Comparison of ENCODE assay signal across 1 cellular context in the genomic region with DNA sequence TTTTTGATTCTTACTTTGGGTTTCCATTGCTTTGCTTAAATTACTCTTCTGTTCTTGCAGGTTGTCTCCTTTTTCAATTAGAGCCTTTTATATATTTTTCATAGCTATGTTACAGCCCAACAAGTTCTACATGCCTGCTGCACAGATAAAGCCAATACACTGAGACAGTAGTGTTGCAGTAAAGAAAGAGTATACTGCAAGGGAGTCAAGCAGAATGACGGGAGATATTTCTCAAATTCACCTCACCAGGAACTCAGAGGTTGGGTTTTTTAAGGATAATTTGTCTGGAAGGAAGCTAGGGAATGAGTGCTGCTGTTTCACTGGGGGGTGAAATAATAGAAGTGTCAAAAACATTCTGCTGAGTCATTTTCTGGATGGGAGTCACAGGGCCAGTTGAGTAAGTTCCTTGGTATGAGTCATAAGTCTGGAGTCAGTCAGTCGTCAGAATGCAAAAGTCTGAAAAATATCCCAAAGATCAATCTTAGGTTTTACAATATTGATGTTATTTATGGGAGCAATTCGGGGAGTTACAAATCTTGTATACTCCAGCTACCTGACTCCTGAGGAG.
A peak's percentile ranks its signal among the peaks of the same experiment; 100 is the strongest.
TF ChIP-seq lines count a peak whose summit lies in the region.

No MANE protein-coding gene starts in this region.

TF ChIP-seq in K562, 482 proteins besides CTCF, POLR2A, EP300 and RAD21 (continued from another document and continues in another):
- TF ChIP-seq, protein P1, sequence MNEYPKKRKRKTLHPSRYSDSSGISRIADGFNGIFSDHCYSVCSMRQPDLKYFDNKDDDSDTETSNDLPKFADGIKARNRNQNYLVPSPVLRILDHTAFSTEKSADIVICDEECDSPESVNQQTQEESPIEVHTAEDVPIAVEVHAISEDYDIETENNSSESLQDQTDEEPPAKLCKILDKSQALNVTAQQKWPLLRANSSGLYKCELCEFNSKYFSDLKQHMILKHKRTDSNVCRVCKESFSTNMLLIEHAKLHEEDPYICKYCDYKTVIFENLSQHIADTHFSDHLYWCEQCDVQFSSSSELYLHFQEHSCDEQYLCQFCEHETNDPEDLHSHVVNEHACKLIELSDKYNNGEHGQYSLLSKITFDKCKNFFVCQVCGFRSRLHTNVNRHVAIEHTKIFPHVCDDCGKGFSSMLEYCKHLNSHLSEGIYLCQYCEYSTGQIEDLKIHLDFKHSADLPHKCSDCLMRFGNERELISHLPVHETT (CRISPR knock-in tag; conservative IDR thresholded peaks at IDR 0.05 in 1 of 2, IDR thresholded peaks at IDR 0.05 in 1 of 2) = no peak
- TF ChIP-seq, protein P2, sequence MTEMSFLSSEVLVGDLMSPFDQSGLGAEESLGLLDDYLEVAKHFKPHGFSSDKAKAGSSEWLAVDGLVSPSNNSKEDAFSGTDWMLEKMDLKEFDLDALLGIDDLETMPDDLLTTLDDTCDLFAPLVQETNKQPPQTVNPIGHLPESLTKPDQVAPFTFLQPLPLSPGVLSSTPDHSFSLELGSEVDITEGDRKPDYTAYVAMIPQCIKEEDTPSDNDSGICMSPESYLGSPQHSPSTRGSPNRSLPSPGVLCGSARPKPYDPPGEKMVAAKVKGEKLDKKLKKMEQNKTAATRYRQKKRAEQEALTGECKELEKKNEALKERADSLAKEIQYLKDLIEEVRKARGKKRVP (CRISPR knock-in tag; IDR thresholded peaks at IDR 0.05) = no peak
- TF ChIP-seq, protein P3, sequence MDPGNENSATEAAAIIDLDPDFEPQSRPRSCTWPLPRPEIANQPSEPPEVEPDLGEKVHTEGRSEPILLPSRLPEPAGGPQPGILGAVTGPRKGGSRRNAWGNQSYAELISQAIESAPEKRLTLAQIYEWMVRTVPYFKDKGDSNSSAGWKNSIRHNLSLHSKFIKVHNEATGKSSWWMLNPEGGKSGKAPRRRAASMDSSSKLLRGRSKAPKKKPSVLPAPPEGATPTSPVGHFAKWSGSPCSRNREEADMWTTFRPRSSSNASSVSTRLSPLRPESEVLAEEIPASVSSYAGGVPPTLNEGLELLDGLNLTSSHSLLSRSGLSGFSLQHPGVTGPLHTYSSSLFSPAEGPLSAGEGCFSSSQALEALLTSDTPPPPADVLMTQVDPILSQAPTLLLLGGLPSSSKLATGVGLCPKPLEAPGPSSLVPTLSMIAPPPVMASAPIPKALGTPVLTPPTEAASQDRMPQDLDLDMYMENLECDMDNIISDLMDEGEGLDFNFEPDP (CRISPR knock-in tag; IDR thresholded peaks at IDR 0.05) = no peak
- TF ChIP-seq TAF15 (IDR thresholded peaks at IDR 0.05; ENCODE audit: low read depth, low read length) = no peak
- TF ChIP-seq DMBX1 (CRISPR knock-in tag; IDR thresholded peaks at IDR 0.05; ENCODE audit: borderline replicate concordance) = no peak
- TF ChIP-seq KLF6 (CRISPR knock-in tag; IDR thresholded peaks at IDR 0.05; ENCODE audit: borderline replicate concordance) = no peak
- TF ChIP-seq MCM3 (IDR thresholded peaks at IDR 0.05) = no peak
- no peak for TF ChIP-seq HMG20A (CRISPR knock-in tag; conservative IDR thresholded peaks at IDR 0.05)
- TF ChIP-seq, protein P4, sequence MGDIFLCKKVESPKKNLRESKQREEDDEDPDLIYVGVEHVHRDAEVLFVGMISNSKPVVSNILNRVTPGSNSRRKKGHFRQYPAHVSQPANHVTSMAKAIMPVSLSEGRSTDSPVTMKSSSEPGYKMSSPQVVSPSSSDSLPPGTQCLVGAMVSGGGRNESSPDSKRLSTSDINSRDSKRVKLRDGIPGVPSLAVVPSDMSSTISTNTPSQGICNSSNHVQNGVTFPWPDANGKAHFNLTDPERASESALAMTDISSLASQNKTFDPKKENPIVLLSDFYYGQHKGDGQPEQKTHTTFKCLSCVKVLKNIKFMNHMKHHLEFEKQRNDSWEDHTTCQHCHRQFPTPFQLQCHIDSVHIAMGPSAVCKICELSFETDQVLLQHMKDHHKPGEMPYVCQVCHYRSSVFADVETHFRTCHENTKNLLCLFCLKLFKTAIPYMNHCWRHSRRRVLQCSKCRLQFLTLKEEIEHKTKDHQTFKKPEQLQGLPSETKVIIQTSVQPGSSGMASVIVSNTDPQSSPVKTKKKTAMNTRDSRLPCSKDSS (IDR thresholded peaks at IDR 0.05; ENCODE audit: low read depth, partially characterized antibody) = peak; percentile 93
- TF ChIP-seq ZNF699 (CRISPR knock-in tag; IDR thresholded peaks at IDR 0.05; ENCODE audit: insufficient replicate concordance) = no peak
- TF ChIP-seq NELFE (IDR thresholded peaks at IDR 0.05; ENCODE audit: insufficient read depth, insufficient read length) = no peak
- TF ChIP-seq, protein P5, sequence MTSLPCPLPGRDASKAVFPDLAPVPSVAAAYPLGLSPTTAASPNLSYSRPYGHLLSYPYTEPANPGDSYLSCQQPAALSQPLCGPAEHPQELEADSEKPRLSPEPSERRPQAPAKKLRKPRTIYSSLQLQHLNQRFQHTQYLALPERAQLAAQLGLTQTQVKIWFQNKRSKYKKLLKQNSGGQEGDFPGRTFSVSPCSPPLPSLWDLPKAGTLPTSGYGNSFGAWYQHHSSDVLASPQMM (CRISPR knock-in tag; IDR thresholded peaks at IDR 0.05) = no peak
- TF ChIP-seq SREBF1 (IDR thresholded peaks at IDR 0.05; ENCODE audit: borderline replicate concordance, low read depth, low read length) = no peak
- TF ChIP-seq ZBTB17 (CRISPR knock-in tag; IDR thresholded peaks at IDR 0.05) = no peak
- TF ChIP-seq HDAC2 (IDR thresholded peaks at IDR 0.05) = no peak
- TF ChIP-seq FOSL1 (tag; conservative IDR thresholded peaks at IDR 0.05) = peak; percentile 91
- no peak for TF ChIP-seq NR1H2 (CRISPR knock-in tag; IDR thresholded peaks at IDR 0.05)
- TF ChIP-seq BDP1 (IDR thresholded peaks at IDR 0.05; ENCODE audit: insufficient read depth, insufficient read length) = no peak
- TF ChIP-seq FOXJ3 (CRISPR knock-in tag; IDR thresholded peaks at IDR 0.05) = no peak
- TF ChIP-seq, protein P6, sequence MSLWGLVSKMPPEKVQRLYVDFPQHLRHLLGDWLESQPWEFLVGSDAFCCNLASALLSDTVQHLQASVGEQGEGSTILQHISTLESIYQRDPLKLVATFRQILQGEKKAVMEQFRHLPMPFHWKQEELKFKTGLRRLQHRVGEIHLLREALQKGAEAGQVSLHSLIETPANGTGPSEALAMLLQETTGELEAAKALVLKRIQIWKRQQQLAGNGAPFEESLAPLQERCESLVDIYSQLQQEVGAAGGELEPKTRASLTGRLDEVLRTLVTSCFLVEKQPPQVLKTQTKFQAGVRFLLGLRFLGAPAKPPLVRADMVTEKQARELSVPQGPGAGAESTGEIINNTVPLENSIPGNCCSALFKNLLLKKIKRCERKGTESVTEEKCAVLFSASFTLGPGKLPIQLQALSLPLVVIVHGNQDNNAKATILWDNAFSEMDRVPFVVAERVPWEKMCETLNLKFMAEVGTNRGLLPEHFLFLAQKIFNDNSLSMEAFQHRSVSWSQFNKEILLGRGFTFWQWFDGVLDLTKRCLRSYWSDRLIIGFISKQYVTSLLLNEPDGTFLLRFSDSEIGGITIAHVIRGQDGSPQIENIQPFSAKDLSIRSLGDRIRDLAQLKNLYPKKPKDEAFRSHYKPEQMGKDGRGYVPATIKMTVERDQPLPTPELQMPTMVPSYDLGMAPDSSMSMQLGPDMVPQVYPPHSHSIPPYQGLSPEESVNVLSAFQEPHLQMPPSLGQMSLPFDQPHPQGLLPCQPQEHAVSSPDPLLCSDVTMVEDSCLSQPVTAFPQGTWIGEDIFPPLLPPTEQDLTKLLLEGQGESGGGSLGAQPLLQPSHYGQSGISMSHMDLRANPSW (CRISPR knock-in tag; IDR thresholded peaks at IDR 0.05) = no peak
- no peak for TF ChIP-seq RFX1 (IDR thresholded peaks at IDR 0.05)
- TF ChIP-seq, protein P7, sequence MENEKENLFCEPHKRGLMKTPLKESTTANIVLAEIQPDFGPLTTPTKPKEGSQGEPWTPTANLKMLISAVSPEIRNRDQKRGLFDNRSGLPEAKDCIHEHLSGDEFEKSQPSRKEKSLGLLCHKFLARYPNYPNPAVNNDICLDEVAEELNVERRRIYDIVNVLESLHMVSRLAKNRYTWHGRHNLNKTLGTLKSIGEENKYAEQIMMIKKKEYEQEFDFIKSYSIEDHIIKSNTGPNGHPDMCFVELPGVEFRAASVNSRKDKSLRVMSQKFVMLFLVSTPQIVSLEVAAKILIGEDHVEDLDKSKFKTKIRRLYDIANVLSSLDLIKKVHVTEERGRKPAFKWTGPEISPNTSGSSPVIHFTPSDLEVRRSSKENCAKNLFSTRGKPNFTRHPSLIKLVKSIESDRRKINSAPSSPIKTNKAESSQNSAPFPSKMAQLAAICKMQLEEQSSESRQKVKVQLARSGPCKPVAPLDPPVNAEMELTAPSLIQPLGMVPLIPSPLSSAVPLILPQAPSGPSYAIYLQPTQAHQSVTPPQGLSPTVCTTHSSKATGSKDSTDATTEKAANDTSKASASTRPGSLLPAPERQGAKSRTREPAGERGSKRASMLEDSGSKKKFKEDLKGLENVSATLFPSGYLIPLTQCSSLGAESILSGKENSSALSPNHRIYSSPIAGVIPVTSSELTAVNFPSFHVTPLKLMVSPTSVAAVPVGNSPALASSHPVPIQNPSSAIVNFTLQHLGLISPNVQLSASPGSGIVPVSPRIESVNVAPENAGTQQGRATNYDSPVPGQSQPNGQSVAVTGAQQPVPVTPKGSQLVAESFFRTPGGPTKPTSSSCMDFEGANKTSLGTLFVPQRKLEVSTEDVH (IDR thresholded peaks at IDR 0.05; ENCODE audit: low read depth, partially characterized antibody) = no peak
- TF ChIP-seq, protein P8, sequence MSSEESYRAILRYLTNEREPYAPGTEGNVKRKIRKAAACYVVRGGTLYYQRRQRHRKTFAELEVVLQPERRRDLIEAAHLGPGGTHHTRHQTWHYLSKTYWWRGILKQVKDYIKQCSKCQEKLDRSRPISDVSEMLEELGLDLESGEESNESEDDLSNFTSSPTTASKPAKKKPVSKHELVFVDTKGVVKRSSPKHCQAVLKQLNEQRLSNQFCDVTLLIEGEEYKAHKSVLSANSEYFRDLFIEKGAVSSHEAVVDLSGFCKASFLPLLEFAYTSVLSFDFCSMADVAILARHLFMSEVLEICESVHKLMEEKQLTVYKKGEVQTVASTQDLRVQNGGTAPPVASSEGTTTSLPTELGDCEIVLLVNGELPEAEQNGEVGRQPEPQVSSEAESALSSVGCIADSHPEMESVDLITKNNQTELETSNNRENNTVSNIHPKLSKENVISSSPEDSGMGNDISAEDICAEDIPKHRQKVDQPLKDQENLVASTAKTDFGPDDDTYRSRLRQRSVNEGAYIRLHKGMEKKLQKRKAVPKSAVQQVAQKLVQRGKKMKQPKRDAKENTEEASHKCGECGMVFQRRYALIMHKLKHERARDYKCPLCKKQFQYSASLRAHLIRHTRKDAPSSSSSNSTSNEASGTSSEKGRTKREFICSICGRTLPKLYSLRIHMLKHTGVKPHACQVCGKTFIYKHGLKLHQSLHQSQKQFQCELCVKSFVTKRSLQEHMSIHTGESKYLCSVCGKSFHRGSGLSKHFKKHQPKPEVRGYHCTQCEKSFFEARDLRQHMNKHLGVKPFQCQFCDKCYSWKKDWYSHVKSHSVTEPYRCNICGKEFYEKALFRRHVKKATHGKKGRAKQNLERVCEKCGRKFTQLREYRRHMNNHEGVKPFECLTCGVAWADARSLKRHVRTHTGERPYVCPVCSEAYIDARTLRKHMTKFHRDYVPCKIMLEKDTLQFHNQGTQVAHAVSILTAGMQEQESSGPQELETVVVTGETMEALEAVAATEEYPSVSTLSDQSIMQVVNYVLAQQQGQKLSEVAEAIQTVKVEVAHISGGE (CRISPR knock-in tag; IDR thresholded peaks at IDR 0.05) = no peak
- TF ChIP-seq XRCC5 (IDR thresholded peaks at IDR 0.05; ENCODE audit: low read depth, low read length) = no peak
- no peak for TF ChIP-seq TAF7 (tag; IDR thresholded peaks at IDR 0.05)
- TF ChIP-seq BACH1 (tag; IDR thresholded peaks at IDR 0.05) = peak; percentile 65; the same call in 1 of the 2 replicates
- peak; percentile 81; the same call in 1 of the 2 replicates for TF ChIP-seq CBX5 (IDR thresholded peaks at IDR 0.05; ENCODE audit: borderline replicate concordance, low read depth)
- TF ChIP-seq, protein P9, sequence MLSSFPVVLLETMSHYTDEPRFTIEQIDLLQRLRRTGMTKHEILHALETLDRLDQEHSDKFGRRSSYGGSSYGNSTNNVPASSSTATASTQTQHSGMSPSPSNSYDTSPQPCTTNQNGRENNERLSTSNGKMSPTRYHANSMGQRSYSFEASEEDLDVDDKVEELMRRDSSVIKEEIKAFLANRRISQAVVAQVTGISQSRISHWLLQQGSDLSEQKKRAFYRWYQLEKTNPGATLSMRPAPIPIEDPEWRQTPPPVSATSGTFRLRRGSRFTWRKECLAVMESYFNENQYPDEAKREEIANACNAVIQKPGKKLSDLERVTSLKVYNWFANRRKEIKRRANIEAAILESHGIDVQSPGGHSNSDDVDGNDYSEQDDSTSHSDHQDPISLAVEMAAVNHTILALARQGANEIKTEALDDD (IDR thresholded peaks at IDR 0.05) = no peak
- no peak for TF ChIP-seq LCOR (CRISPR knock-in tag; IDR thresholded peaks at IDR 0.05)
- TF ChIP-seq, protein P10, sequence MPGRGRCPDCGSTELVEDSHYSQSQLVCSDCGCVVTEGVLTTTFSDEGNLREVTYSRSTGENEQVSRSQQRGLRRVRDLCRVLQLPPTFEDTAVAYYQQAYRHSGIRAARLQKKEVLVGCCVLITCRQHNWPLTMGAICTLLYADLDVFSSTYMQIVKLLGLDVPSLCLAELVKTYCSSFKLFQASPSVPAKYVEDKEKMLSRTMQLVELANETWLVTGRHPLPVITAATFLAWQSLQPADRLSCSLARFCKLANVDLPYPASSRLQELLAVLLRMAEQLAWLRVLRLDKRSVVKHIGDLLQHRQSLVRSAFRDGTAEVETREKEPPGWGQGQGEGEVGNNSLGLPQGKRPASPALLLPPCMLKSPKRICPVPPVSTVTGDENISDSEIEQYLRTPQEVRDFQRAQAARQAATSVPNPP (IDR thresholded peaks at IDR 0.05; ENCODE audit: borderline replicate concordance, insufficient read depth, insufficient read length) = no peak
- TF ChIP-seq RBBP5 (IDR thresholded peaks at IDR 0.05; ENCODE audit: borderline replicate concordance, insufficient read depth, low read length, poor library complexity, severe bottlenecking) = no peak
- TF ChIP-seq CCNT2 (IDR thresholded peaks at IDR 0.05; ENCODE audit: borderline replicate concordance, extremely low read depth, insufficient read length, low read depth, low read length) = no peak
- TF ChIP-seq KLF1 (tag; IDR thresholded peaks at IDR 0.05) = no peak
- no peak for TF ChIP-seq KHSRP (IDR thresholded peaks at IDR 0.05)
- TF ChIP-seq TAL1 (IDR thresholded peaks at IDR 0.05) = no peak
